ENCODE assay signal across 1 cellular context in the genomic region with DNA sequence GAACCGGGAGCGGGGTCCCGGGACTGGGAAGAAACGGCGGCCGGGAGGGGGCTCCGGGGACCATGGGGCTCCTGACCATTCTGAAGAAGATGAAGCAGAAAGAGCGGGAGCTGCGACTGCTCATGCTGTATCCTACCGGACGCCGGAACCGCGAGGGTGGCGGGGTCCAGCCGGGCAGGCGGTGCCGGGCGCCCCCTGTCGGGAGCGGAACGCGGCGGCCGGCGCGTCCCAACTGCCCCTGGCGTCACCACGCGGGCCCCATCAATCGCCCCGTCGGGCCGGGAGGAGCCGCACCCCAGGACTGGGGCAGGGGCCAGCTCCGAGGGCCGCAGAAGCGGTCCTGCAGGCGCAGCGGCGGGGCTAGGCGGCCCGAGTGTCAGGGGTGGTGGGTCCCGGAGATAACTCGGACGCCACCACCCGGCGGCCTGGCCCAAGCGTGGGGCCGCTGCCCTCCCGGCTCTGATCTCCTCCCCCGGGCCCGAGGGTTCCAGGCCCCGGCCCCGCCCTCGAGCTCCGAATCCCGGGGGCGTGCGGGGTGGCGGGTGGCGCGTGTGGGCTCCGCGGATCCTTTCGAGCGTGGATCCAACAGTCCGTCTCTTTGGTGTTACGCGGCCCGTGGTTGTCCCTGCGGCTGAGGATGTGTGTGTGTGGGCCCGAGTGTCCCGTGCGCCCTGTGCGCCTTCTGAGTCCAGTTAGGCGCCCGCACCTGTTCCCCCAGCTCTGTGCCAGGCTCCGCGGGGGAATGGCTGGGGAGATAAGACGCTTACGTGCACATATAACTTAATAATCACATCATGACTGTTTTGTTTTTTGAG.
TF ChIP-seq lines count a peak whose summit lies in the region.

A gene (plus strand): TSS at position 15 of the 815 bp plus-strand sequence. CDS start 48 bp downstream, at position 63.

TF ChIP-seq in HepG2, 621 proteins besides CTCF, POLR2A, EP300 and RAD21 (continued from another document and continues in another):
- TF ChIP-seq SP1 (IDR thresholded peaks at IDR 0.05) (no peak), SP1 (CRISPR knock-in tag; IDR thresholded peaks at IDR 0.05) (no peak; the same call in 1 of the 2 replicates), GATAD2A (CRISPR knock-in tag; IDR thresholded peaks at IDR 0.05) (no peak), SMYD3 (CRISPR knock-in tag; IDR thresholded peaks at IDR 0.05) (no peak), NCOA1 (CRISPR knock-in tag; IDR thresholded peaks at IDR 0.05) (no peak), MXD4 (CRISPR knock-in tag; IDR thresholded peaks at IDR 0.05) (peak; percentile 22; the same call in 1 of the 2 replicates), ASH2L (IDR thresholded peaks at IDR 0.05; ENCODE audit: insufficient read length, low read depth, low read length) (no peak), MED1 (CRISPR knock-in tag; IDR thresholded peaks at IDR 0.05) (peak; percentile 64), TAF1 (CRISPR knock-in tag; IDR thresholded peaks at IDR 0.05) (peak; percentile 72), ZNF224 (CRISPR knock-in tag; IDR thresholded peaks at IDR 0.05) (no peak; the same call in 1 of the 2 replicates), ZFP82 (CRISPR knock-in tag; IDR thresholded peaks at IDR 0.05; ENCODE audit: borderline replicate concordance) (no peak; the same call in 1 of the 2 replicates), KLF12 (CRISPR knock-in tag; IDR thresholded peaks at IDR 0.05; ENCODE audit: borderline replicate concordance) (0 out of 2 replicates have a peak, but pooled peaks have one; percentile 48), ZNF792 (CRISPR knock-in tag; IDR thresholded peaks at IDR 0.05) (no peak; the same call in 1 of the 2 replicates), ZNF572 (CRISPR knock-in tag; IDR thresholded peaks at IDR 0.05) (no peak), NCOA2 (CRISPR knock-in tag; IDR thresholded peaks at IDR 0.05) (no peak; the same call in 1 of the 2 replicates), ZFP36 (IDR thresholded peaks at IDR 0.05; ENCODE audit: borderline replicate concordance, low read depth, low read length, partially characterized antibody) (no peak), SRF (IDR thresholded peaks at IDR 0.05; ENCODE audit: low read depth, low read length) (no peak), SIN3A (IDR thresholded peaks at IDR 0.05; ENCODE audit: borderline replicate concordance, low read depth, low read length) (no peak), ZNF510 (CRISPR knock-in tag; IDR thresholded peaks at IDR 0.05; ENCODE audit: low read depth) (no peak), ZNF138 (CRISPR knock-in tag; IDR thresholded peaks at IDR 0.05; ENCODE audit: low read depth) (peak; percentile 84; the same call in 1 of the 2 replicates), ZNF781 (CRISPR knock-in tag; IDR thresholded peaks at IDR 0.05; ENCODE audit: borderline replicate concordance, not compliant biosample characterization) (no peak), GFI1 (CRISPR knock-in tag; IDR thresholded peaks at IDR 0.05; ENCODE audit: borderline replicate concordance) (peak; percentile 12; the same call in 1 of the 2 replicates), TBP (CRISPR knock-in tag; IDR thresholded peaks at IDR 0.05) (0 out of 2 replicates have a peak, but pooled peaks have one; percentile 17), KLF13 (CRISPR knock-in tag; IDR thresholded peaks at IDR 0.05) (no peak), ZNF570 (CRISPR knock-in tag; IDR thresholded peaks at IDR 0.05; ENCODE audit: borderline replicate concordance) (0 out of 2 replicates have a peak, but pooled peaks have one; percentile 49)
- TF ChIP-seq, protein P1, sequence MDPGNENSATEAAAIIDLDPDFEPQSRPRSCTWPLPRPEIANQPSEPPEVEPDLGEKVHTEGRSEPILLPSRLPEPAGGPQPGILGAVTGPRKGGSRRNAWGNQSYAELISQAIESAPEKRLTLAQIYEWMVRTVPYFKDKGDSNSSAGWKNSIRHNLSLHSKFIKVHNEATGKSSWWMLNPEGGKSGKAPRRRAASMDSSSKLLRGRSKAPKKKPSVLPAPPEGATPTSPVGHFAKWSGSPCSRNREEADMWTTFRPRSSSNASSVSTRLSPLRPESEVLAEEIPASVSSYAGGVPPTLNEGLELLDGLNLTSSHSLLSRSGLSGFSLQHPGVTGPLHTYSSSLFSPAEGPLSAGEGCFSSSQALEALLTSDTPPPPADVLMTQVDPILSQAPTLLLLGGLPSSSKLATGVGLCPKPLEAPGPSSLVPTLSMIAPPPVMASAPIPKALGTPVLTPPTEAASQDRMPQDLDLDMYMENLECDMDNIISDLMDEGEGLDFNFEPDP (CRISPR knock-in tag; conservative IDR thresholded peaks at IDR 0.05), result no peak
- TF ChIP-seq, protein P2, sequence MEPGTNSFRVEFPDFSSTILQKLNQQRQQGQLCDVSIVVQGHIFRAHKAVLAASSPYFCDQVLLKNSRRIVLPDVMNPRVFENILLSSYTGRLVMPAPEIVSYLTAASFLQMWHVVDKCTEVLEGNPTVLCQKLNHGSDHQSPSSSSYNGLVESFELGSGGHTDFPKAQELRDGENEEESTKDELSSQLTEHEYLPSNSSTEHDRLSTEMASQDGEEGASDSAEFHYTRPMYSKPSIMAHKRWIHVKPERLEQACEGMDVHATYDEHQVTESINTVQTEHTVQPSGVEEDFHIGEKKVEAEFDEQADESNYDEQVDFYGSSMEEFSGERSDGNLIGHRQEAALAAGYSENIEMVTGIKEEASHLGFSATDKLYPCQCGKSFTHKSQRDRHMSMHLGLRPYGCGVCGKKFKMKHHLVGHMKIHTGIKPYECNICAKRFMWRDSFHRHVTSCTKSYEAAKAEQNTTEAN (CRISPR knock-in tag; conservative IDR thresholded peaks at IDR 0.05), result 0 out of 2 replicates have a peak, but pooled peaks have one; percentile 31
- TF ChIP-seq, protein P3, sequence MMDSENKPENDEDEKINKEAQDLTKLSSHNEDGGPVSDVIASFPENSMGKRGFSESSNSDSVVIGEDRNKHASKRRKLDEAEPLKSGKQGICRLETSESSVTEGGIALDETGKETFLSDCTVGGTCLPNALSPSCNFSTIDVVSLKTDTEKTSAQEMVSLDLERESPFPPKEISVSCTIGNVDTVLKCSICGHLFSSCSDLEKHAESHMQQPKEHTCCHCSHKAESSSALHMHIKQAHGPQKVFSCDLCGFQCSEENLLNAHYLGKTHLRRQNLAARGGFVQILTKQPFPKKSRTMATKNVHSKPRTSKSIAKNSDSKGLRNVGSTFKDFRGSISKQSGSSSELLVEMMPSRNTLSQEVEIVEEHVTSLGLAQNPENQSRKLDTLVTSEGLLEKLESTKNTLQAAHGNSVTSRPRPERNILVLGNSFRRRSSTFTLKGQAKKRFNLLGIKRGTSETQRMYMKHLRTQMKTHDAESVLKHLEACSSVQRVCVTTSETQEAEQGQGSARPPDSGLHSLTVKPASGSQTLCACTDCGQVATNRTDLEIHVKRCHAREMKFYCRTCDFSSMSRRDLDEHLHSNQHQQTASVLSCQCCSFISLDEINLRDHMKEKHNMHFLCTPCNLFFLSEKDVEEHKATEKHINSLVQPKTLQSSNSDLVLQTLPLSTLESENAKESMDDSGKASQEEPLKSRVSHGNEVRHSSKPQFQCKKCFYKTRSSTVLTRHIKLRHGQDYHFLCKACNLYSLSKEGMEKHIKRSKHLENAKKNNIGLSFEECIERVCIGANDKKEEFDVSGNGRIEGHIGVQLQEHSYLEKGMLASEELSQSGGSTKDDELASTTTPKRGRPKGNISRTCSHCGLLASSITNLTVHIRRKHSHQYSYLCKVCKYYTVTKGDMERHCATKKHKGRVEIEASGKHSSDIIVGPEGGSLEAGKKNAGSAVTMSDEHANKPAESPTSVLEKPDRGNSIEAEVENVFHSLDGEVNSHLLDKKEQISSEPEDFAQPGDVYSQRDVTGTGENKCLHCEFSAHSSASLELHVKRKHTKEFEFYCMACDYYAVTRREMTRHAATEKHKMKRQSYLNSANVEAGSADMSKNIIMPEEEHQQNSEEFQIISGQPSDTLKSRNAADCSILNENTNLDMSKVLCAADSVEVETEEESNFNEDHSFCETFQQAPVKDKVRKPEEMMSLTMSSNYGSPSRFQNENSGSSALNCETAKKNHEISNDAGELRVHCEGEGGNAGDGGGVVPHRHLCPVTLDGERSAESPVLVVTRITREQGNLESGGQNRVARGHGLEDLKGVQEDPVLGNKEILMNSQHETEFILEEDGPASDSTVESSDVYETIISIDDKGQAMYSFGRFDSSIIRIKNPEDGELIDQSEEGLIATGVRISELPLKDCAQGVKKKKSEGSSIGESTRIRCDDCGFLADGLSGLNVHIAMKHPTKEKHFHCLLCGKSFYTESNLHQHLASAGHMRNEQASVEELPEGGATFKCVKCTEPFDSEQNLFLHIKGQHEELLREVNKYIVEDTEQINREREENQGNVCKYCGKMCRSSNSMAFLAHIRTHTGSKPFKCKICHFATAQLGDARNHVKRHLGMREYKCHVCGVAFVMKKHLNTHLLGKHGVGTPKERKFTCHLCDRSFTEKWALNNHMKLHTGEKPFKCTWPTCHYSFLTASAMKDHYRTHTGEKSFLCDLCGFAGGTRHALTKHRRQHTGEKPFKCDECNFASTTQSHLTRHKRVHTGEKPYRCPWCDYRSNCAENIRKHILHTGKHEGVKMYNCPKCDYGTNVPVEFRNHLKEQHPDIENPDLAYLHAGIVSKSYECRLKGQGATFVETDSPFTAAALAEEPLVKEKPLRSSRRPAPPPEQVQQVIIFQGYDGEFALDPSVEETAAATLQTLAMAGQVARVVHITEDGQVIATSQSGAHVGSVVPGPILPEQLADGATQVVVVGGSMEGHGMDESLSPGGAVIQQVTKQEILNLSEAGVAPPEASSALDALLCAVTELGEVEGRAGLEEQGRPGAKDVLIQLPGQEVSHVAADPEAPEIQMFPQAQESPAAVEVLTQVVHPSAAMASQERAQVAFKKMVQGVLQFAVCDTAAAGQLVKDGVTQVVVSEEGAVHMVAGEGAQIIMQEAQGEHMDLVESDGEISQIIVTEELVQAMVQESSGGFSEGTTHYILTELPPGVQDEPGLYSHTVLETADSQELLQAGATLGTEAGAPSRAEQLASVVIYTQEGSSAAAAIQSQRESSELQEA (CRISPR knock-in tag; IDR thresholded peaks at IDR 0.05; ENCODE audit: not compliant biosample characterization), result no peak
- TF ChIP-seq, protein P4, sequence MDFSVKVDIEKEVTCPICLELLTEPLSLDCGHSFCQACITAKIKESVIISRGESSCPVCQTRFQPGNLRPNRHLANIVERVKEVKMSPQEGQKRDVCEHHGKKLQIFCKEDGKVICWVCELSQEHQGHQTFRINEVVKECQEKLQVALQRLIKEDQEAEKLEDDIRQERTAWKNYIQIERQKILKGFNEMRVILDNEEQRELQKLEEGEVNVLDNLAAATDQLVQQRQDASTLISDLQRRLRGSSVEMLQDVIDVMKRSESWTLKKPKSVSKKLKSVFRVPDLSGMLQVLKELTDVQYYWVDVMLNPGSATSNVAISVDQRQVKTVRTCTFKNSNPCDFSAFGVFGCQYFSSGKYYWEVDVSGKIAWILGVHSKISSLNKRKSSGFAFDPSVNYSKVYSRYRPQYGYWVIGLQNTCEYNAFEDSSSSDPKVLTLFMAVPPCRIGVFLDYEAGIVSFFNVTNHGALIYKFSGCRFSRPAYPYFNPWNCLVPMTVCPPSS (IDR thresholded peaks at IDR 0.05), result no peak
- TF ChIP-seq, protein P5, sequence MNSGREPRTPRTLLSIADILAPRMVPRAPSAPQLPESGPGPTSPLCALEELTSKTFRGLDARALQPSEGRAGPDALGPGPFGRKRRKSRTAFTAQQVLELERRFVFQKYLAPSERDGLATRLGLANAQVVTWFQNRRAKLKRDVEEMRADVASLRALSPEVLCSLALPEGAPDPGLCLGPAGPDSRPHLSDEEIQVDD (CRISPR knock-in tag; IDR thresholded peaks at IDR 0.05; ENCODE audit: borderline replicate concordance), result no peak; the same call in 1 of the 2 replicates
- TF ChIP-seq, protein P6, sequence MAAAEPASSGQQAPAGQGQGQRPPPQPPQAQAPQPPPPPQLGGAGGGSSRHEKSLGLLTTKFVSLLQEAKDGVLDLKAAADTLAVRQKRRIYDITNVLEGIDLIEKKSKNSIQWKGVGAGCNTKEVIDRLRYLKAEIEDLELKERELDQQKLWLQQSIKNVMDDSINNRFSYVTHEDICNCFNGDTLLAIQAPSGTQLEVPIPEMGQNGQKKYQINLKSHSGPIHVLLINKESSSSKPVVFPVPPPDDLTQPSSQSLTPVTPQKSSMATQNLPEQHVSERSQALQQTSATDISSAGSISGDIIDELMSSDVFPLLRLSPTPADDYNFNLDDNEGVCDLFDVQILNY (CRISPR knock-in tag; conservative IDR thresholded peaks at IDR 0.05), result no peak; the same call in 1 of the 2 replicates
- TF ChIP-seq, protein P7, sequence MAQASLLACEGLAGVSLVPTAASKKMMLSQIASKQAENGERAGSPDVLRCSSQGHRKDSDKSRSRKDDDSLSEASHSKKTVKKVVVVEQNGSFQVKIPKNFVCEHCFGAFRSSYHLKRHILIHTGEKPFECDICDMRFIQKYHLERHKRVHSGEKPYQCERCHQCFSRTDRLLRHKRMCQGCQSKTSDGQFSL (CRISPR knock-in tag; IDR thresholded peaks at IDR 0.05), result 0 out of 2 replicates have a peak, but pooled peaks have one; percentile 8
- TF ChIP-seq, protein P8, sequence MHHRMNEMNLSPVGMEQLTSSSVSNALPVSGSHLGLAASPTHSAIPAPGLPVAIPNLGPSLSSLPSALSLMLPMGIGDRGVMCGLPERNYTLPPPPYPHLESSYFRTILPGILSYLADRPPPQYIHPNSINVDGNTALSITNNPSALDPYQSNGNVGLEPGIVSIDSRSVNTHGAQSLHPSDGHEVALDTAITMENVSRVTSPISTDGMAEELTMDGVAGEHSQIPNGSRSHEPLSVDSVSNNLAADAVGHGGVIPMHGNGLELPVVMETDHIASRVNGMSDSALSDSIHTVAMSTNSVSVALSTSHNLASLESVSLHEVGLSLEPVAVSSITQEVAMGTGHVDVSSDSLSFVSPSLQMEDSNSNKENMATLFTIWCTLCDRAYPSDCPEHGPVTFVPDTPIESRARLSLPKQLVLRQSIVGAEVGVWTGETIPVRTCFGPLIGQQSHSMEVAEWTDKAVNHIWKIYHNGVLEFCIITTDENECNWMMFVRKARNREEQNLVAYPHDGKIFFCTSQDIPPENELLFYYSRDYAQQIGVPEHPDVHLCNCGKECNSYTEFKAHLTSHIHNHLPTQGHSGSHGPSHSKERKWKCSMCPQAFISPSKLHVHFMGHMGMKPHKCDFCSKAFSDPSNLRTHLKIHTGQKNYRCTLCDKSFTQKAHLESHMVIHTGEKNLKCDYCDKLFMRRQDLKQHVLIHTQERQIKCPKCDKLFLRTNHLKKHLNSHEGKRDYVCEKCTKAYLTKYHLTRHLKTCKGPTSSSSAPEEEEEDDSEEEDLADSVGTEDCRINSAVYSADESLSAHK (CRISPR knock-in tag; IDR thresholded peaks at IDR 0.05; ENCODE audit: borderline replicate concordance), result no peak
- TF ChIP-seq, protein P9, sequence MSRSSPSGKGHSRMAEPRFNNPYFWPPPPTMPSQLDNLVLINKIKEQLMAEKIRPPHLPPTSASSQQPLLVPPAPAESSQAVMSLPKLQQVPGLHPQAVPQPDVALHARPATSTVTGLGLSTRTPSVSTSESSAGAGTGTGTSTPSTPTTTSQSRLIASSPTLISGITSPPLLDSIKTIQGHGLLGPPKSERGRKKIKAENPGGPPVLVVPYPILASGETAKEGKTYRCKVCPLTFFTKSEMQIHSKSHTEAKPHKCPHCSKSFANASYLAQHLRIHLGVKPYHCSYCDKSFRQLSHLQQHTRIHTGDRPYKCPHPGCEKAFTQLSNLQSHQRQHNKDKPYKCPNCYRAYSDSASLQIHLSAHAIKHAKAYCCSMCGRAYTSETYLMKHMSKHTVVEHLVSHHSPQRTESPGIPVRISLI (CRISPR knock-in tag; IDR thresholded peaks at IDR 0.05; ENCODE audit: borderline replicate concordance), result peak; percentile 37; the same call in 1 of the 2 replicates
